Comparison of ENCODE assay signal across 1 cellular context in the genomic region with DNA sequence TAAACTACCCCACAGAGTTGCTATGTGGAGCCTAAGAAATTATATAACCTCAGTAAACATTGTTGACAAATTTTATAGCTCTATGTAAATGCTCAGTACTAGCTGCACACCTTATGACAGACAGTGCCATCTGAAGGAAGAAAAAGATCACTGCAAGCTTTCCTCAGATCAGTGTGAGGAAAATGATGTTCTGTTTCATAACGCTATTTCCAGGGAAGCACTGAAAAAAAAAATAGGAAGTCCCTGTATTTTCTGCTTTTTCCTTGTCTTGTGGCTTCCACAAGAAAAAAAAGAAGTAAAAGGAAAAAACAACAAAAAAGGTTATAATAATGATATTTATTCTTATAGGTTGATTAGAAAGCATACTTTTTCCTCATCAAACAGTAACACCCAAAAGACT.
TF ChIP-seq lines count a peak whose summit lies in the region.

No MANE protein-coding gene starts in this region.

TF ChIP-seq in HEK293, 187 proteins besides CTCF, POLR2A, EP300 and RAD21 (continued from another document):
- TF ChIP-seq SETDB1 (IDR thresholded peaks at IDR 0.05; ENCODE audit: insufficient read length, low read length), result no peak
- no peak for TF ChIP-seq ZNF404 (tag by site-specific recombination; IDR thresholded peaks at IDR 0.05)
- TF ChIP-seq GLIS1 (tag by site-specific recombination; IDR thresholded peaks at IDR 0.05), result peak; percentile 30; the same call in 1 of the 2 replicates
- peak; percentile 88 for TF ChIP-seq ZNF664 (tag by site-specific recombination; IDR thresholded peaks at IDR 0.05)
- TF ChIP-seq ZBTB17 (tag by site-specific recombination; IDR thresholded peaks at IDR 0.05), result no peak; the same call in 1 of the 2 replicates
TF ChIP-seq in HEK293: peak in this region for 9.
